13 cellular contexts compared by ENCODE assay signal in the genomic region with DNA sequence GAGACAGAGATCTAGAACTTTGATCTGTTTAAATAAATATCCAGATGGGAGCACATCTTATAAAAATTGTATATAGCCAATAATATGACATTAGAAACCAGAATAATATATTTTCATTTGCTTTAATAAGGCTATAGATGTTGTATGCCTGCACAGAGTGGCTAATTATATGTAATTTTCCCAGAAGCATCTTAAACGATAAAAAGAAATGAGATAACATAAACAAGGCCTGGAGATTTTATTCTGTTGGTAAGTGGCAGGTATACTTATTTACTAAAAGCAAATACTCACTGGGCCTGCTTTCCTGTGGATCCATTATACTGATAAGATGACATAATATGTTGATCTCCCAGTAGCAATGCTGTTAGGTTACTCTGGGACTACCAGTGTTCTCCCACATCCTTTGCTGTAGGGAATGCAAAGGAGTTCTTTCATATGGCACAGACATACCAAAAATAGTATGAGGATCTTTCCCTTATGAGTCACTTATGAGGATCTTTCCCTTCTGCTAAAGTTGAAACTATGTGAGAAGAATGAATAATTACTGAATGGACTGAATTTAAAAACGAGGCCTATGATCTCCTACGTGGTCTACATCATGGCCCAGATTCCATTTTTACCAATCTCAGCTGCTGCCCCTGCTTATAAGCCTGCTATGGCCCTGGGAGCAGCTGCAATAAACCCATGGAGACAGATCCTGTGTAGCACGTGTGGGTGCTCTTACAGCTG.
A peak's percentile ranks its signal among the peaks of the same experiment; 100 is the strongest.
DNase-seq lines count a peak whose midpoint lies in the region; ATAC-seq, FAIRE-seq and TF ChIP-seq lines count a peak whose summit lies in the region.
"Had no signal": no experiment of that assay in that cellular context is flagged by ENCODE, and none has a peak within 500 bp of the region (broad histone marks: within the 10 kb centered on the region; RNA-seq: fewer than 3 reads in every experiment).

No MANE protein-coding gene starts in this region.

- peak overlapping the region; percentile 74 for H2BK5ac ChIP-seq in mesenchymal stem cell (ENCODE audit: low read depth, low read length, poor library complexity, severe bottlenecking)

- no peak overlapping the region for H4K8ac ChIP-seq in mesenchymal stem cell (ENCODE audit: low read length)

- no peaks in the 10 kb centered on the region for H3K27me3 ChIP-seq in bronchial epithelial cell (ENCODE audit: control insufficient read depth, insufficient read depth, low read length)
- H3K27me3 ChIP-seq in mesenchymal stem cell (ENCODE audit: control insufficient read depth in 1 of 2, insufficient read depth in 1 of 2, low read length in 2 of 2), result no peaks in the 10 kb centered on the region

- no peak overlapping the region for H3K4me2 ChIP-seq in mesenchymal stem cell (ENCODE audit: low read length, poor library complexity, severe bottlenecking)

- H3K9me3 ChIP-seq in mesenchymal stem cell (ENCODE audit: control insufficient read depth, low read length), result no peaks in the 10 kb centered on the region

- H2BK12ac ChIP-seq in mesenchymal stem cell (ENCODE audit: low read length in 2 of 2), result peak overlapping the region in 1 of 2 experiments; percentile 25

- peak overlapping the region; percentile 90 for H2AK5ac ChIP-seq in mesenchymal stem cell (ENCODE audit: low read length, severe bottlenecking)

- no peak for TF ChIP-seq CTCF in bronchial epithelial cell (IDR thresholded peaks at IDR 0.05; ENCODE audit: insufficient read depth, low read length, severe bottlenecking)

- no peak overlapping the region for H2AFZ ChIP-seq in mesenchymal stem cell (ENCODE audit: low read depth, low read length)

- FAIRE-seq in bronchial epithelial cell (lab: Jason Lieb, UNC), result no peak
- FAIRE-seq: GM12891 had no signal

- no peak overlapping the region for H3K4ac ChIP-seq in mesenchymal stem cell (ENCODE audit: low read depth in 1 of 2, low read length in 2 of 2)

- no peak overlapping the region for H3K14ac ChIP-seq in mesenchymal stem cell (ENCODE audit: low read length in 2 of 2)

- no peak overlapping the region for H3K23ac ChIP-seq in mesenchymal stem cell (ENCODE audit: low read length in 2 of 2)

- no peak overlapping the region for H3K9ac ChIP-seq in mesenchymal stem cell (ENCODE audit: low read length)

- WGBS in mesenchymal stem cell, result 50% methylated on average over 3 of the region's 4 CpGs

- peaks cover 5% of the 10 kb centered on the region for H3K4me1 ChIP-seq in mesenchymal stem cell (ENCODE audit: control insufficient read depth, insufficient read depth, low read depth, low read length)

- H3K4me3 ChIP-seq in bronchial epithelial cell (ENCODE audit: low read depth, low read length) (no peak overlapping the region), mesenchymal stem cell (ENCODE audit: insufficient read depth in 1 of 2, low read depth in 1 of 2, low read length in 2 of 2) (no peak overlapping the region)

- no peak overlapping the region for H3K18ac ChIP-seq in mesenchymal stem cell (ENCODE audit: low read depth in 1 of 2, low read length in 2 of 2)

- ATAC-seq in GM19351 (IDR thresholded peaks at IDR 0.05; ENCODE audit: unreplicated experiment), result no peak
- ATAC-seq: activated T-helper 17 cell treated with anti-CD3 and anti-CD28 coated beads, Interleukin-2, amount 50 U/mL, for 72 hours had no signal

- H2BK120ac ChIP-seq in mesenchymal stem cell (ENCODE audit: low read depth, low read length), result no peak overlapping the region

- DNase-seq in AG08396 (ENCODE audit: low spot score) (peak; percentile 44), M059J (ENCODE audit: low read depth) (peak; percentile 92), bronchial epithelial cell (ENCODE audit: low read depth) (peak; percentile 76), mesenchymal stem cell (peak; percentile 58), dermis blood vessel endothelial cell (no peak)
- DNase-seq in NK-92 treated with Interleukin-12 subunit alpha and Interleukin-12 subunit beta, amount 100 ng/mL, for 24 hours (lab: John Stamatoyannopoulos, UW), result no peak
- no peak for DNase-seq in activated effector memory CD4-positive, alpha-beta T cell treated with Interleukin-2 at 50 U/mL for 16 hours
- DNase-seq: CD4-positive, alpha-beta memory T cell; hypothalamus; NCI-H1436 treated with DMSO at 0.1 percent for 48 hours had no signal

- H4K91ac ChIP-seq in mesenchymal stem cell (ENCODE audit: low read length), result no peak overlapping the region

- no peaks in the 10 kb centered on the region for H3K79me1 ChIP-seq in mesenchymal stem cell (replicated peaks; ENCODE audit: low read length, poor library complexity, severe bottlenecking)

- H3K36me3 ChIP-seq in bronchial epithelial cell (ENCODE audit: control insufficient read depth, insufficient read depth, low read length) (no peaks in the 10 kb centered on the region), mesenchymal stem cell (ENCODE audit: control insufficient read depth in 1 of 2, insufficient read depth in 2 of 2, low read depth in 1 of 2, low read length in 2 of 2) (no peaks in the 10 kb centered on the region)

- H2BK15ac ChIP-seq in mesenchymal stem cell (ENCODE audit: low read depth, poor library complexity, severe bottlenecking), result no peak overlapping the region

- H3K27ac ChIP-seq in mesenchymal stem cell (ENCODE audit: low read length, poor library complexity, severe bottlenecking), result peak overlapping the region; percentile 90

Comparison
In these comparisons a context has a peak if more than half of its experiments do, and no peak if none do; other contexts are left out.
1. DNase-seq: peak in AG08396 (single experiment), M059J (single experiment), bronchial epithelial cell (single experiment) and mesenchymal stem cell (single experiment); none in NK-92 treated with Interleukin-12 subunit alpha and Interleukin-12 subunit beta, amount 100 ng/mL, for 24 hours (single experiment), dermis blood vessel endothelial cell (single experiment) and activated effector memory CD4-positive, alpha-beta T cell treated with Interleukin-2 at 50 U/mL for 16 hours (single experiment).